Comparison of ENCODE assay signal across 9 cellular contexts in genomic region chr6:149082320-149082719, GRCh38.
DNase-seq lines count a peak whose midpoint lies in the region; ATAC-seq and TF ChIP-seq lines count a peak whose summit lies in the region.
"Had no signal": no experiment of that assay in that cellular context is flagged by ENCODE, and none has a peak within 500 bp of the region (broad histone marks: within the 10 kb centered on the region; RNA-seq: fewer than 3 reads in every experiment).

No MANE protein-coding gene starts in this region.

- H3K27ac Mint-ChIP-seq in activated CD4-positive, alpha-beta T cell treated with anti-CD3 and anti-CD28 coated beads for 36 hours = peak overlapping the region; percentile 52

- DNase-seq in NCI-H1436 (lab: John Stamatoyannopoulos, UW) (peak; percentile 41), NCI-H1436 treated with DMSO at 0.1 percent for 48 hours (lab: John Stamatoyannopoulos, UW) (no peak), NCI-H510A treated with DMSO at 0.1 percent for 48 hours (lab: John Stamatoyannopoulos, UW) (peak; percentile 35), choroid plexus epithelial cell (ENCODE audit: low read depth) (peak; percentile 91), left lobe of liver (ENCODE audit: low spot score) (peak; percentile 76)
- DNase-seq in activated CD4-positive, alpha-beta T cell treated with anti-CD3 and anti-CD28 coated beads for 36 hours = peak; percentile 94
- peak; percentile 68 to 82 (median 69) for DNase-seq in stimulated activated CD4-positive, alpha-beta T cell treated with anti-CD3 and anti-CD28 coated beads, TNF-alpha, amount 100 ng/mL, for 4 hours (ENCODE audit: low read depth in 3 of 3)

- no peak overlapping the region for H3K4me3 ChIP-seq in choroid plexus epithelial cell (ENCODE audit: low read depth, low read length)
- H3K4me3 ChIP-seq: BLaER1 had no signal

- peak; percentile 82 for TF ChIP-seq CTCF in choroid plexus epithelial cell (conservative IDR thresholded peaks at IDR 0.05; ENCODE audit: low read depth, low read length)

- no peaks in the 10 kb centered on the region for H3K36me3 Mint-ChIP-seq in activated CD4-positive, alpha-beta T cell treated with anti-CD3 and anti-CD28 coated beads for 36 hours (ENCODE audit: low read depth)

- no peaks in the 10 kb centered on the region for H3K9me3 Mint-ChIP-seq in activated CD4-positive, alpha-beta T cell treated with anti-CD3 and anti-CD28 coated beads for 36 hours (ENCODE audit: low read depth)

- peak; percentile 80 for ATAC-seq in HG03175 (IDR thresholded peaks at IDR 0.05; ENCODE audit: unreplicated experiment)
- peak; percentile 79 for ATAC-seq in activated CD4-positive, alpha-beta T cell treated with anti-CD3 and anti-CD28 coated beads for 36 hours
- peak; percentile 97 for ATAC-seq in left lobe of liver

- intact Hi-C loops in activated CD4-positive, alpha-beta T cell treated with anti-CD3 and anti-CD28 coated beads for 36 hours (cut with DNase I, micrococcal nuclease) = loop anchor here (1.0 to 5.0 kb wide), 7 partner anchors 53 to 435 kb away; partner anchors contain the start of gene TAB2 (in 1 of the 2)

- H3K4me1 Mint-ChIP-seq in activated CD4-positive, alpha-beta T cell treated with anti-CD3 and anti-CD28 coated beads for 36 hours = peaks cover 51% of the 10 kb centered on the region

- POLR2A ChIA-PET in activated CD4-positive, alpha-beta T cell treated with anti-CD3 and anti-CD28 coated beads for 36 hours (lab: Charles Lee) = no interaction called here

- CTCF ChIA-PET in activated CD4-positive, alpha-beta T cell treated with anti-CD3 and anti-CD28 coated beads for 36 hours (lab: Charles Lee) = interaction anchor here (0.6 to 5.4 kb wide), 25 partner anchors 10 to 435 kb away, joined by 3 to 49 read pairs (median 4); no protein-coding TSS in a partner anchor

- no peak overlapping the region for H3K4me3 Mint-ChIP-seq in activated CD4-positive, alpha-beta T cell treated with anti-CD3 and anti-CD28 coated beads for 36 hours

- H3K27me3 Mint-ChIP-seq in activated CD4-positive, alpha-beta T cell treated with anti-CD3 and anti-CD28 coated beads for 36 hours = no peaks in the 10 kb centered on the region
